ENCODE assay signal across 1 cellular context in the genomic region with DNA sequence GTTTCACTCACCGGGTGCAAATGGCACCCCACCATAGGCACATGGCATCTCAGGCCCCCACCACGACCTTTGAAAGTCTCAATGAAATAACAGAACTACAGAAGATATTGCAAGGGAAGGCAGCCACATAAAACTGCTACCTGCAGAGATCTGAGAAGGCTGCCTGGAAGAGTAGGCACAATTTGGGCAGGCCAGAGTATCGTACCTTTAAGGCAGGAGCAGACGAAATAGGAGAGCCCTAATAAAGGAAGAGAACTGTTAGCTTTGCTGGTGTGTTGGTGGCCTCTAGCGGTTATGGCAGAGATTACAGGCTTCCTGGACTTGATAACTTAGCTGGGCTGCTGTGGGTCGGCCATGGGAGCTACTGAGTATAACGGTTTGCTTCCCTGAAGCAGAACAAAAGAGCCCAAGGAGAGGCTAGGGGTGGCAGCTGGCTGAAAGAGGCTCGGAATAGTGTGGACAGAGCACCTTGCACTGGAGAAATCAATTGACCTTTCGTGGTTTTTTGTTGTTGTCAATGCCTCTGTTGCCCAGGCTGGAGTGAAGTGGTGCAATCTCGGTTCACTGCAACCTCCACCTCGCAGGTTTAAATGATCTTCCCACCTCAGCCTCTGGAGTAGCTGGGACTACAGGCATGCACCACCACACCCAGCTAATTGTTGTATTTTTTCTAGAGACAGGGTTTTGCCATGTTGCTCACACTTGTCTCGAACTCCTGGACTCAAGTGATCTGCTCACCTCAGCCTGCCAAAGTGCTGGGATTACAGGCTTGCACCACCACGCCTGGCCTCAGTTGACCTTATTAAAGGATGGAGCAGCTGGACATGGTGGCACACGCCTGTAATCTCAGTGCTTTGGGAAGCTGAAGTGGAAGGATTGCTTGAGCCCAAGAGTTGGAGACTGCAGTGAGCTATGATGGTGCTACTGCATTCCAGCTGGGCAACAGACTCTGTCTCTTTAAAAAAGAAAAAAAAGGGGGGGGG.
TF ChIP-seq lines count a peak whose summit lies in the region.

No MANE protein-coding gene starts in this region.

TF ChIP-seq in K562, 482 proteins besides CTCF, POLR2A, EP300 and RAD21 (continued from another document):
- TF ChIP-seq KAT7 (CRISPR knock-in tag; IDR thresholded peaks at IDR 0.05; ENCODE audit: borderline replicate concordance) = no peak
- peak; percentile 59 for TF ChIP-seq SMAD1 (IDR thresholded peaks at IDR 0.05; ENCODE audit: low read depth, low read length, partially characterized antibody)
- no peak for TF ChIP-seq ZNF717 (CRISPR knock-in tag; IDR thresholded peaks at IDR 0.05)
- no peak for TF ChIP-seq ZNF644 (tag; IDR thresholded peaks at IDR 0.05; ENCODE audit: low read depth)
- TF ChIP-seq MTA3 (IDR thresholded peaks at IDR 0.05; ENCODE audit: borderline replicate concordance) = no peak
- no peak for TF ChIP-seq PHF21A (IDR thresholded peaks at IDR 0.05; ENCODE audit: borderline replicate concordance, low read depth)
- no peak for TF ChIP-seq MYNN (IDR thresholded peaks at IDR 0.05)
- TF ChIP-seq MYNN (CRISPR knock-in tag; IDR thresholded peaks at IDR 0.05) = no peak
- TF ChIP-seq SRSF9 (IDR thresholded peaks at IDR 0.05; ENCODE audit: borderline replicate concordance, low read depth, low read length) = no peak
- TF ChIP-seq SAP30 (IDR thresholded peaks at IDR 0.05; ENCODE audit: borderline replicate concordance, insufficient read depth, low read depth, low read length, poor library complexity, severe bottlenecking) = no peak
- TF ChIP-seq, protein P1, sequence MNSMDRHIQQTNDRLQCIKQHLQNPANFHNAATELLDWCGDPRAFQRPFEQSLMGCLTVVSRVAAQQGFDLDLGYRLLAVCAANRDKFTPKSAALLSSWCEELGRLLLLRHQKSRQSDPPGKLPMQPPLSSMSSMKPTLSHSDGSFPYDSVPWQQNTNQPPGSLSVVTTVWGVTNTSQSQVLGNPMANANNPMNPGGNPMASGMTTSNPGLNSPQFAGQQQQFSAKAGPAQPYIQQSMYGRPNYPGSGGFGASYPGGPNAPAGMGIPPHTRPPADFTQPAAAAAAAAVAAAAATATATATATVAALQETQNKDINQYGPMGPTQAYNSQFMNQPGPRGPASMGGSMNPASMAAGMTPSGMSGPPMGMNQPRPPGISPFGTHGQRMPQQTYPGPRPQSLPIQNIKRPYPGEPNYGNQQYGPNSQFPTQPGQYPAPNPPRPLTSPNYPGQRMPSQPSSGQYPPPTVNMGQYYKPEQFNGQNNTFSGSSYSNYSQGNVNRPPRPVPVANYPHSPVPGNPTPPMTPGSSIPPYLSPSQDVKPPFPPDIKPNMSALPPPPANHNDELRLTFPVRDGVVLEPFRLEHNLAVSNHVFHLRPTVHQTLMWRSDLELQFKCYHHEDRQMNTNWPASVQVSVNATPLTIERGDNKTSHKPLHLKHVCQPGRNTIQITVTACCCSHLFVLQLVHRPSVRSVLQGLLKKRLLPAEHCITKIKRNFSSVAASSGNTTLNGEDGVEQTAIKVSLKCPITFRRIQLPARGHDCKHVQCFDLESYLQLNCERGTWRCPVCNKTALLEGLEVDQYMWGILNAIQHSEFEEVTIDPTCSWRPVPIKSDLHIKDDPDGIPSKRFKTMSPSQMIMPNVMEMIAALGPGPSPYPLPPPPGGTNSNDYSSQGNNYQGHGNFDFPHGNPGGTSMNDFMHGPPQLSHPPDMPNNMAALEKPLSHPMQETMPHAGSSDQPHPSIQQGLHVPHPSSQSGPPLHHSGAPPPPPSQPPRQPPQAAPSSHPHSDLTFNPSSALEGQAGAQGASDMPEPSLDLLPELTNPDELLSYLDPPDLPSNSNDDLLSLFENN (IDR thresholded peaks at IDR 0.05; ENCODE audit: low read depth in 2 of 2, low read length in 2 of 2) = peak; percentile 74 to 84; a peak in 3 of 4 replicates
- no peak for TF ChIP-seq GTF2E2 (tag; IDR thresholded peaks at IDR 0.05)
- TF ChIP-seq KDM4B (IDR thresholded peaks at IDR 0.05; ENCODE audit: borderline replicate concordance in 2 of 2, low read depth in 1 of 2) = no peak
- TF ChIP-seq MAFK (IDR thresholded peaks at IDR 0.05; ENCODE audit: low read length) = no peak; the same call in 1 of the 2 replicates
- TF ChIP-seq ZNF217 (CRISPR knock-in tag; IDR thresholded peaks at IDR 0.05) = no peak
- no peak for TF ChIP-seq NFIX (CRISPR knock-in tag; IDR thresholded peaks at IDR 0.05; ENCODE audit: low read depth)
- TF ChIP-seq CHD2 (IDR thresholded peaks at IDR 0.05; ENCODE audit: low read depth, low read length) = no peak; the same call in none of the 2 replicates
- TF ChIP-seq LCOR (CRISPR knock-in tag; IDR thresholded peaks at IDR 0.05) = no peak
- TF ChIP-seq, protein P2, sequence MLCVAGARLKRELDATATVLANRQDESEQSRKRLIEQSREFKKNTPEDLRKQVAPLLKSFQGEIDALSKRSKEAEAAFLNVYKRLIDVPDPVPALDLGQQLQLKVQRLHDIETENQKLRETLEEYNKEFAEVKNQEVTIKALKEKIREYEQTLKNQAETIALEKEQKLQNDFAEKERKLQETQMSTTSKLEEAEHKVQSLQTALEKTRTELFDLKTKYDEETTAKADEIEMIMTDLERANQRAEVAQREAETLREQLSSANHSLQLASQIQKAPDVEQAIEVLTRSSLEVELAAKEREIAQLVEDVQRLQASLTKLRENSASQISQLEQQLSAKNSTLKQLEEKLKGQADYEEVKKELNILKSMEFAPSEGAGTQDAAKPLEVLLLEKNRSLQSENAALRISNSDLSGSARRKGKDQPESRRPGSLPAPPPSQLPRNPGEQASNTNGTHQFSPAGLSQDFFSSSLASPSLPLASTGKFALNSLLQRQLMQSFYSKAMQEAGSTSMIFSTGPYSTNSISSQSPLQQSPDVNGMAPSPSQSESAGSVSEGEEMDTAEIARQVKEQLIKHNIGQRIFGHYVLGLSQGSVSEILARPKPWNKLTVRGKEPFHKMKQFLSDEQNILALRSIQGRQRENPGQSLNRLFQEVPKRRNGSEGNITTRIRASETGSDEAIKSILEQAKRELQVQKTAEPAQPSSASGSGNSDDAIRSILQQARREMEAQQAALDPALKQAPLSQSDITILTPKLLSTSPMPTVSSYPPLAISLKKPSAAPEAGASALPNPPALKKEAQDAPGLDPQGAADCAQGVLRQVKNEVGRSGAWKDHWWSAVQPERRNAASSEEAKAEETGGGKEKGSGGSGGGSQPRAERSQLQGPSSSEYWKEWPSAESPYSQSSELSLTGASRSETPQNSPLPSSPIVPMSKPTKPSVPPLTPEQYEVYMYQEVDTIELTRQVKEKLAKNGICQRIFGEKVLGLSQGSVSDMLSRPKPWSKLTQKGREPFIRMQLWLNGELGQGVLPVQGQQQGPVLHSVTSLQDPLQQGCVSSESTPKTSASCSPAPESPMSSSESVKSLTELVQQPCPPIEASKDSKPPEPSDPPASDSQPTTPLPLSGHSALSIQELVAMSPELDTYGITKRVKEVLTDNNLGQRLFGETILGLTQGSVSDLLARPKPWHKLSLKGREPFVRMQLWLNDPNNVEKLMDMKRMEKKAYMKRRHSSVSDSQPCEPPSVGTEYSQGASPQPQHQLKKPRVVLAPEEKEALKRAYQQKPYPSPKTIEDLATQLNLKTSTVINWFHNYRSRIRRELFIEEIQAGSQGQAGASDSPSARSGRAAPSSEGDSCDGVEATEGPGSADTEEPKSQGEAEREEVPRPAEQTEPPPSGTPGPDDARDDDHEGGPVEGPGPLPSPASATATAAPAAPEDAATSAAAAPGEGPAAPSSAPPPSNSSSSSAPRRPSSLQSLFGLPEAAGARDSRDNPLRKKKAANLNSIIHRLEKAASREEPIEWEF (CRISPR knock-in tag; IDR thresholded peaks at IDR 0.05) = no peak
- TF ChIP-seq, protein P3, sequence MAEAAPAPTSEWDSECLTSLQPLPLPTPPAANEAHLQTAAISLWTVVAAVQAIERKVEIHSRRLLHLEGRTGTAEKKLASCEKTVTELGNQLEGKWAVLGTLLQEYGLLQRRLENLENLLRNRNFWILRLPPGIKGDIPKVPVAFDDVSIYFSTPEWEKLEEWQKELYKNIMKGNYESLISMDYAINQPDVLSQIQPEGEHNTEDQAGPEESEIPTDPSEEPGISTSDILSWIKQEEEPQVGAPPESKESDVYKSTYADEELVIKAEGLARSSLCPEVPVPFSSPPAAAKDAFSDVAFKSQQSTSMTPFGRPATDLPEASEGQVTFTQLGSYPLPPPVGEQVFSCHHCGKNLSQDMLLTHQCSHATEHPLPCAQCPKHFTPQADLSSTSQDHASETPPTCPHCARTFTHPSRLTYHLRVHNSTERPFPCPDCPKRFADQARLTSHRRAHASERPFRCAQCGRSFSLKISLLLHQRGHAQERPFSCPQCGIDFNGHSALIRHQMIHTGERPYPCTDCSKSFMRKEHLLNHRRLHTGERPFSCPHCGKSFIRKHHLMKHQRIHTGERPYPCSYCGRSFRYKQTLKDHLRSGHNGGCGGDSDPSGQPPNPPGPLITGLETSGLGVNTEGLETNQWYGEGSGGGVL (CRISPR knock-in tag; IDR thresholded peaks at IDR 0.05) = no peak
- no peak for TF ChIP-seq ZNF263 (CRISPR knock-in tag; IDR thresholded peaks at IDR 0.05; ENCODE audit: borderline replicate concordance)
TF ChIP-seq in K562: peak in this region for 30.
